ENCODE assay signal across 22 cellular contexts in the genomic region with DNA sequence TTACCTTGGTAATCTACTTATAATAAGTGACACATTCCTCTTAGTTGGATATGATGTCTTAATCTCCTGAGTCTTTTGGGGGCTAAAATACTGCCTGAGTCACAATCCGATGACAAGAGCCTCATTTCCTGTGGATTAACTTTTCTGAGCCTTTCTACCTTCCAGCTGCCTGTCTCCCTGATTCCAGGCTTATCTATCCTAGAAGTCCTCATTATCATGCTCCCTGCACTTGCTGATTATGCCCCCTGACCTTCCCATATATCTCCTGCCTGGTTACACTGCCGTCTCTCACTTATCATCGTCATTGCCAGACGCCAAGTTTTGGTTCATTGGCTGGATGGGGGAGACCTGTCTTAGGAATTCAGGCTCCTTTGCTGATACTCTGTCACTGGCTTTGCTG.
DNase-seq lines count a peak whose midpoint lies in the region; ATAC-seq and TF ChIP-seq lines count a peak whose summit lies in the region.
"Had no signal": no experiment of that assay in that cellular context is flagged by ENCODE, and none has a peak within 500 bp of the region (broad histone marks: within the 10 kb centered on the region; RNA-seq: fewer than 3 reads in every experiment).

No MANE protein-coding gene starts in this region.

- H3K27ac ChIP-seq in SK-N-SH (ENCODE audit: low read depth in 2 of 2, low read length in 1 of 2) (no peak overlapping the region), PC-9 (no peak overlapping the region)
- H3K27ac ChIP-seq: 22Rv1, GM23248, SJCRH30 had no signal

- H3K27me3 ChIP-seq in SK-N-SH (ENCODE audit: insufficient read depth), result no peaks in the 10 kb centered on the region
- peaks cover 13% of the 10 kb centered on the region for H3K27me3 ChIP-seq in PC-9 (ENCODE audit: insufficient read depth, low read depth)
- H3K27me3 ChIP-seq: SJCRH30 had no signal

- DNase-seq in SK-N-SH (peak; percentile 9), PC-9 (no peak), left kidney (ENCODE audit: low read depth, low spot score) (peak; percentile 3), activated gamma-delta T cell (lab: John Stamatoyannopoulos, UW) (no peak), LoVo (ENCODE audit: low spot score) (no peak)
- DNase-seq: ACHN, Calu3, GM23248, HFFc6, IMR-90, KG1, MM.1S, NCI-H1417, NCI-H1694, NCI-H2029 treated with DMSO at 0.1 percent for 48 hours, NCI-H446 treated with DMSO at 0.1 percent for 48 hours had no signal

- H4K20me1 ChIP-seq in SK-N-SH (ENCODE audit: insufficient read depth) (no peaks in the 10 kb centered on the region), PC-9 (ENCODE audit: insufficient read depth) (no peaks in the 10 kb centered on the region)

- H3K36me3 ChIP-seq in SK-N-SH (replicated peaks in 1 of 2; ENCODE audit: control insufficient read depth in 1 of 2, insufficient read depth in 2 of 2, low read length in 1 of 2) (no peaks in the 10 kb centered on the region), PC-9 (ENCODE audit: low read depth) (no peaks in the 10 kb centered on the region)
- H3K36me3 ChIP-seq: HAP-1, SJCRH30 had no signal

- H3K9me3 ChIP-seq in SK-N-SH (no peaks in the 10 kb centered on the region; the same call in 1 of the 2 replicates), PC-9 (ENCODE audit: insufficient read depth, low read depth) (no peaks in the 10 kb centered on the region)
- H3K9me3 ChIP-seq: HAP-1, SJCRH30 had no signal

- intact Hi-C loops in PC-9 (cut with micrococcal nuclease; ENCODE audit: unreplicated experiment), result no loop called here

- 31% methylated on average over 4 of the region's 4 CpGs for WGBS in SK-N-SH (ENCODE audit: low lambda C conversion rate)

- POLR2A ChIA-PET in SK-N-SH (lab: Yijun Ruan, JAX) (no interaction called here), PC-9 (lab: Charles Lee; ENCODE audit: unreplicated experiment) (no interaction called here)

- H3K4me2 ChIP-seq in SK-N-SH (no peak overlapping the region), PC-9 (no peak overlapping the region)

- CTCF ChIA-PET in SK-N-SH (lab: Yijun Ruan, JAX), result no interaction called here
- CTCF ChIA-PET in PC-9 (lab: Charles Lee), result no interaction called here

- H2AFZ ChIP-seq in SK-N-SH (ENCODE audit: low read depth) (no peak overlapping the region), PC-9 (0 out of 2 replicates have a peak overlapping the region, but pooled peaks have one; percentile 26)
- H2AFZ ChIP-seq: GM23248 had no signal

- no peaks in the 10 kb centered on the region for H3K9me2 ChIP-seq in SK-N-SH
- H3K9me2 ChIP-seq in PC-9 (ENCODE audit: insufficient read depth), result no peaks in the 10 kb centered on the region; the same call in 1 of the 2 replicates

- ATAC-seq in SK-N-SH treated with all-trans-retinoic acid at 6 μM for 48 hours, result no peak
- no peak for ATAC-seq in GM21381 (IDR thresholded peaks at IDR 0.05; ENCODE audit: unreplicated experiment)
- ATAC-seq: Right ventricle myocardium inferior had no signal

- H3K79me2 ChIP-seq in SK-N-SH (ENCODE audit: insufficient read depth), result no peaks in the 10 kb centered on the region
- H3K79me2 ChIP-seq in PC-9 (ENCODE audit: low read depth), result no peaks in the 10 kb centered on the region

- TF ChIP-seq RAD21 in SK-N-SH (IDR thresholded peaks at IDR 0.05; ENCODE audit: low read length), result no peak

- H3K4me3 ChIP-seq in SK-N-SH (ENCODE audit: low read depth in 2 of 2, low read length in 1 of 2) (no peak overlapping the region), PC-9 (no peak overlapping the region)
- H3K4me3 ChIP-seq: GM23248, HAP-1, SJCRH30 had no signal

- TF ChIP-seq CTCF in SK-N-SH (IDR thresholded peaks at IDR 0.05) (no peak), PC-9 (conservative IDR thresholded peaks at IDR 0.05) (no peak)

- no TSS peak for BruUV-seq in PC-9 (replicated peaks; lab: Mats Ljungman, UMichigan)

- no peaks in the 10 kb centered on the region for H3K4me1 ChIP-seq in SK-N-SH (ENCODE audit: control insufficient read depth in 1 of 2, insufficient read depth in 2 of 2, low read depth in 1 of 2, low read length in 1 of 2)
- no peaks in the 10 kb centered on the region for H3K4me1 ChIP-seq in PC-9 (replicated peaks; ENCODE audit: insufficient read depth)
- H3K4me1 ChIP-seq: HAP-1, SJCRH30 had no signal

- no peaks in the 10 kb centered on the region for H3F3A ChIP-seq in SK-N-SH (replicated peaks; ENCODE audit: insufficient read depth)
- no peaks in the 10 kb centered on the region for H3F3A ChIP-seq in PC-9 (ENCODE audit: insufficient read depth, low read depth)

- H3K9ac ChIP-seq in SK-N-SH, result no peak overlapping the region
- H3K9ac ChIP-seq: GM23248 had no signal

- TF ChIP-seq EP300 in SK-N-SH (IDR thresholded peaks at IDR 0.05; ENCODE audit: borderline replicate concordance in 1 of 2, low read depth in 1 of 2, low read length in 1 of 2), result no peak

TF ChIP-seq in SK-N-SH, 30 proteins besides CTCF, POLR2A, EP300 and RAD21:
- no peak for TF ChIP-seq JUND (IDR thresholded peaks at IDR 0.05)
- no peak for TF ChIP-seq IRF3 (IDR thresholded peaks at IDR 0.05; ENCODE audit: low read depth, low read length)
- no peak for TF ChIP-seq SIN3A (IDR thresholded peaks at IDR 0.05; ENCODE audit: borderline replicate concordance, low read depth, low read length)
- TF ChIP-seq RXRA (IDR thresholded peaks at IDR 0.05; ENCODE audit: borderline replicate concordance, low read depth), result no peak

TF ChIP-seq in SK-N-SH treated with all-trans-retinoic acid at 6 μM for 48 hours, 23 proteins besides CTCF, POLR2A, EP300 and RAD21 (continues in another document):
- no peak for TF ChIP-seq TOX (CRISPR knock-in tag; IDR thresholded peaks at IDR 0.05; ENCODE audit: borderline replicate concordance)
- TF ChIP-seq RARB (CRISPR knock-in tag; IDR thresholded peaks at IDR 0.05), result no peak
- no peak for TF ChIP-seq ZNF8 (CRISPR knock-in tag; IDR thresholded peaks at IDR 0.05)
- TF ChIP-seq CREB5 (CRISPR knock-in tag; IDR thresholded peaks at IDR 0.05; ENCODE audit: low read depth), result no peak
- TF ChIP-seq ISL1 (CRISPR knock-in tag; IDR thresholded peaks at IDR 0.05), result no peak
- no peak for TF ChIP-seq ZFP3 (CRISPR knock-in tag; IDR thresholded peaks at IDR 0.05)
- TF ChIP-seq ZFP30 (CRISPR knock-in tag; IDR thresholded peaks at IDR 0.05), result no peak
- no peak for TF ChIP-seq CSDC2 (CRISPR knock-in tag; IDR thresholded peaks at IDR 0.05)
- TF ChIP-seq POU6F1 (CRISPR knock-in tag; IDR thresholded peaks at IDR 0.05; ENCODE audit: borderline replicate concordance, low read depth), result no peak
- TF ChIP-seq ZC3H10 (CRISPR knock-in tag; IDR thresholded peaks at IDR 0.05), result no peak
- TF ChIP-seq ZNF565 (CRISPR knock-in tag; conservative IDR thresholded peaks at IDR 0.05; ENCODE audit: low read depth), result no peak
- no peak for TF ChIP-seq SNAI2 (CRISPR knock-in tag; IDR thresholded peaks at IDR 0.05)
- TF ChIP-seq, protein P1, sequence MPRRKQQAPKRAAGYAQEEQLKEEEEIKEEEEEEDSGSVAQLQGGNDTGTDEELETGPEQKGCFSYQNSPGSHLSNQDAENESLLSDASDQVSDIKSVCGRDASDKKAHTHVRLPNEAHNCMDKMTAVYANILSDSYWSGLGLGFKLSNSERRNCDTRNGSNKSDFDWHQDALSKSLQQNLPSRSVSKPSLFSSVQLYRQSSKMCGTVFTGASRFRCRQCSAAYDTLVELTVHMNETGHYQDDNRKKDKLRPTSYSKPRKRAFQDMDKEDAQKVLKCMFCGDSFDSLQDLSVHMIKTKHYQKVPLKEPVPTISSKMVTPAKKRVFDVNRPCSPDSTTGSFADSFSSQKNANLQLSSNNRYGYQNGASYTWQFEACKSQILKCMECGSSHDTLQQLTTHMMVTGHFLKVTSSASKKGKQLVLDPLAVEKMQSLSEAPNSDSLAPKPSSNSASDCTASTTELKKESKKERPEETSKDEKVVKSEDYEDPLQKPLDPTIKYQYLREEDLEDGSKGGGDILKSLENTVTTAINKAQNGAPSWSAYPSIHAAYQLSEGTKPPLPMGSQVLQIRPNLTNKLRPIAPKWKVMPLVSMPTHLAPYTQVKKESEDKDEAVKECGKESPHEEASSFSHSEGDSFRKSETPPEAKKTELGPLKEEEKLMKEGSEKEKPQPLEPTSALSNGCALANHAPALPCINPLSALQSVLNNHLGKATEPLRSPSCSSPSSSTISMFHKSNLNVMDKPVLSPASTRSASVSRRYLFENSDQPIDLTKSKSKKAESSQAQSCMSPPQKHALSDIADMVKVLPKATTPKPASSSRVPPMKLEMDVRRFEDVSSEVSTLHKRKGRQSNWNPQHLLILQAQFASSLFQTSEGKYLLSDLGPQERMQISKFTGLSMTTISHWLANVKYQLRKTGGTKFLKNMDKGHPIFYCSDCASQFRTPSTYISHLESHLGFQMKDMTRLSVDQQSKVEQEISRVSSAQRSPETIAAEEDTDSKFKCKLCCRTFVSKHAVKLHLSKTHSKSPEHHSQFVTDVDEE (CRISPR knock-in tag; IDR thresholded peaks at IDR 0.05), result no peak
- TF ChIP-seq ZNF70 (CRISPR knock-in tag; IDR thresholded peaks at IDR 0.05), result no peak

Comparison
In these comparisons a context has a peak if more than half of its experiments do, and no peak if none do; other contexts are left out.
1. DNase-seq: peak in SK-N-SH (single experiment) and left kidney (single experiment); none in PC-9 (0 of 2), activated gamma-delta T cell (single experiment) and LoVo (single experiment).